Comparison of ENCODE assay signal across 12 cellular contexts in the genomic region with DNA sequence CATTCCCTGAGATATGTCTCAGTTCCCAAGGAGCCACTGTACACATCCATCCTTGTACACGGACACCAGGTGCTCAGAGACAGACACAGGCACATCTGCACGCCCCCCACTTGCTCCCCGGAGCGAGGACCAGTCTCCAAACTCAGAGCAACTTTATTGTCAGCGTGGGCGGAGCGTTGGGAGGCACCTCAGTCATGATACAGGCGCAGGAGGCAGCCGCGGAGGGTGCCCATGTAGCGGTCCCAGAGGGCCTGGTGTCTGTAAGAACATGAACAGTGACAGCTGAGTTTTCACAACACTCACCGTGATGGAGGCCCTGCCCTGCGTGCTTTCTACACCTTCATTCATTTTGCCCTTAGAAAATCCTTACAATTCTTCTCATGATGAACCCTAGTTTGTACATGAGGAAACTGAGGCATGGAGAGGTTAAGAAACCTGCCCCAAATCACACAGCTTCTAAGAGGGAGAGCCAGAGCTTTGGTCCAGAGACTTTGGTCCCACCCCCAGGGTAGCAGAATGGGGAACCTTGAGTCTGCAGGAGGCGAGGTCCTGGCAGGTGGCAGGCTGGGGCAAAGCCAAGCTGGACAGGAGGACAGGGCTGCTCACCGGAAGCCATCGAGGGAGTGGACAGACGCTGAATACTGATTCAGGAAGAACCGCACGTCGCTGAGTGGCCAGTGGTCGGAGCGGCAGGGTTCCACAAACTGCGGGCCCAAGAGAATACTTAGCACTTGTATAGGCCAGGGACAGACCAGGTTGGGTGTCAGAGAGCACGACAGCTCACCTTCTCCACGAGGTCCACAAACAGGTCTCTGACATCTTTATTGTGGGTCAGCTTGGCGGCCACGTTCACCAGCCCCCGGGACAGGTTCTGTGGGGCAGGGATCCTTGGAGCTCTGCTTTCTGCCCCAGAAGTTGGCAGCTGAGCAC. TPM values are rescaled to one million over a fixed set of nuclear protein-coding genes. Genes with fewer than 3 reads are reported as not detected.
DNase-seq lines count a peak whose midpoint lies in the region; ATAC-seq and TF ChIP-seq lines count a peak whose summit lies in the region.
"Had no signal": no experiment of that assay in that cellular context is flagged by ENCODE, and none has a peak within 500 bp of the region (broad histone marks: within the 10 kb centered on the region; RNA-seq: fewer than 3 reads in every experiment).

No MANE protein-coding gene starts in this region.

- ATAC-seq in activated B cell treated with CpG ODN at 0.5 μM for 24 hours (ENCODE audit: low read depth): no peak
- ATAC-seq in GM21723 (IDR thresholded peaks at IDR 0.05; ENCODE audit: unreplicated experiment): no peak

- no TSS peak for BruUV-seq in A673 (replicated peaks; lab: Mats Ljungman, UMichigan)

- peaks cover 29% of the 10 kb centered on the region for H3K36me3 Mint-ChIP-seq in activated naive CD4-positive, alpha-beta T cell treated with anti-CD3 and anti-CD28 coated beads for 36 hours (ENCODE audit: low read depth)
- H3K36me3 Mint-ChIP-seq in activated B cell treated with CpG ODN at 0.5 μM for 24 hours (ENCODE audit: low read depth): peaks cover 49% of the 10 kb centered on the region

- H3K4me3 Mint-ChIP-seq in activated naive CD4-positive, alpha-beta T cell treated with anti-CD3 and anti-CD28 coated beads for 36 hours: no peak overlapping the region
- H3K4me3 Mint-ChIP-seq in activated B cell treated with CpG ODN at 0.5 μM for 24 hours: no peak overlapping the region
- H3K4me3 Mint-ChIP-seq: dendritic cell treated with granulocyte-macrophage colony-stimulating factor and Interleukin-4, amounts not matched to agents 40 ng/mL and 50 ng/mL, for 4 days had no signal

- no peaks in the 10 kb centered on the region for H3K9me3 ChIP-seq in stomach smooth muscle (ENCODE audit: control insufficient read depth in 2 of 2, low read length in 2 of 2)
- H3K9me3 ChIP-seq in A673 (ENCODE audit: low read depth, low read length, poor library complexity, severe bottlenecking): no peaks in the 10 kb centered on the region
- no peaks in the 10 kb centered on the region for H3K9me3 ChIP-seq in colonic mucosa
- H3K9me3 ChIP-seq: tibial artery had no signal

- H3K27me3 Mint-ChIP-seq in activated naive CD4-positive, alpha-beta T cell treated with anti-CD3 and anti-CD28 coated beads for 36 hours (ENCODE audit: low read depth): no peaks in the 10 kb centered on the region
- H3K27me3 Mint-ChIP-seq in activated B cell treated with CpG ODN at 0.5 μM for 24 hours: no peaks in the 10 kb centered on the region

- H3K27me3 ChIP-seq in layer of hippocampus (ENCODE audit: control insufficient read depth, insufficient read depth, low read length): no peaks in the 10 kb centered on the region
- H3K27me3 ChIP-seq in stomach smooth muscle (ENCODE audit: control insufficient read depth in 1 of 2, insufficient read depth in 2 of 2, low read length in 2 of 2): no peaks in the 10 kb centered on the region
- no peaks in the 10 kb centered on the region for H3K27me3 ChIP-seq in A673 (replicated peaks; ENCODE audit: insufficient read depth, low read depth, low read length, poor library complexity)
- H3K27me3 ChIP-seq in colonic mucosa: no peaks in the 10 kb centered on the region
- H3K27me3 ChIP-seq: tibial artery had no signal

- H3K4me1 ChIP-seq in stomach smooth muscle (ENCODE audit: control insufficient read depth, insufficient read depth, low read length) (peaks cover 35% of the 10 kb centered on the region), A673 (ENCODE audit: insufficient read depth, low read length, poor library complexity, severe bottlenecking) (peaks cover 8% of the 10 kb centered on the region), colonic mucosa (peaks cover 5% of the 10 kb centered on the region)

- intact Hi-C loops in activated naive CD4-positive, alpha-beta T cell treated with anti-CD3 and anti-CD28 coated beads for 36 hours (cut with micrococcal nuclease): loop anchor here (1.0 to 2.0 kb wide), 2 partner anchors 27 to 105 kb away; no protein-coding TSS in a partner anchor
- intact Hi-C loops in activated B cell treated with CpG ODN at 0.5 μM for 24 hours (cut with micrococcal nuclease): loop anchor here (1.0 to 10.0 kb wide), 4 partner anchors 24 to 251 kb away; a partner anchor contains a TSS
- intact Hi-C loops in A673 (cut with micrococcal nuclease; ENCODE audit: unreplicated experiment): loop anchor here (1.0 kb wide), 1 partner anchor 105 kb away; no protein-coding TSS in a partner anchor
- intact Hi-C loops in colonic mucosa (cut with DNase I): no loop called here

- POLR2A ChIA-PET in activated B cell treated with CpG ODN at 0.5 μM for 24 hours (lab: Charles Lee) (interaction anchor here (0.6 to 11.8 kb wide), 18 partner anchors 10 to 243 kb away, joined by 3 to 340 read pairs (median 6); a partner anchor contains a TSS), A673 (lab: Charles Lee; ENCODE audit: low non-redundant PET) (interaction anchor here (0.9 kb wide), 1 partner anchor 18 kb away, joined by 13 read pairs; no protein-coding TSS in a partner anchor)

- no peak for DNase-seq in activated naive CD4-positive, alpha-beta T cell treated with anti-CD3 and anti-CD28 coated beads for 36 hours
- no peak for DNase-seq in activated naive CD4-positive, alpha-beta T cell treated with anti-CD3 and anti-CD28 coated beads, Interleukin-2, amount 50 U/mL, for 16 hours
- DNase-seq in activated B cell treated with CpG ODN at 0.5 μM for 24 hours: no peak
- no peak for DNase-seq in A673 (ENCODE audit: low spot score)
- DNase-seq in colonic mucosa: no peak
- DNase-seq: amniotic stem cell had no signal

- H3K4me1 Mint-ChIP-seq in activated naive CD4-positive, alpha-beta T cell treated with anti-CD3 and anti-CD28 coated beads for 36 hours (ENCODE audit: low read depth): peaks cover 63% of the 10 kb centered on the region
- peaks cover 53% of the 10 kb centered on the region for H3K4me1 Mint-ChIP-seq in activated B cell treated with CpG ODN at 0.5 μM for 24 hours

- peaks cover 21 to 22% of the 10 kb centered on the region in 2 donors for H3K36me3 ChIP-seq in stomach smooth muscle (ENCODE audit: control insufficient read depth in 2 of 2, insufficient read depth in 2 of 2, low read length in 2 of 2)
- peaks cover 48% of the 10 kb centered on the region for H3K36me3 ChIP-seq in A673 (ENCODE audit: insufficient read depth, low read length, poor library complexity, severe bottlenecking)
- peaks cover 7% of the 10 kb centered on the region for H3K36me3 ChIP-seq in colonic mucosa

- peak overlapping the region in 1 of 2 donors; percentile 35 for H3K4me3 ChIP-seq in stomach smooth muscle (ENCODE audit: low read length in 2 of 2)
- H3K4me3 ChIP-seq in A673 (ENCODE audit: low read depth, low read length, poor library complexity, severe bottlenecking): no peak overlapping the region
- no peak overlapping the region for H3K4me3 ChIP-seq in colonic mucosa
- H3K4me3 ChIP-seq: tibial artery had no signal

- H3K27ac Mint-ChIP-seq in activated naive CD4-positive, alpha-beta T cell treated with anti-CD3 and anti-CD28 coated beads for 36 hours: peak overlapping the region; percentile 80
- peak overlapping the region; percentile 69 for H3K27ac Mint-ChIP-seq in activated B cell treated with CpG ODN at 0.5 μM for 24 hours
- H3K27ac Mint-ChIP-seq: dendritic cell treated with granulocyte-macrophage colony-stimulating factor and Interleukin-4, amounts not matched to agents 40 ng/mL and 50 ng/mL, for 4 days had no signal

- H3K27ac ChIP-seq in layer of hippocampus (ENCODE audit: low read depth, low read length) (peak overlapping the region; percentile 52), stomach smooth muscle (ENCODE audit: low read length) (peak overlapping the region; percentile 11), A673 (ENCODE audit: low read depth, low read length, poor library complexity, severe bottlenecking) (no peak overlapping the region), colonic mucosa (no peak overlapping the region)

- CTCF ChIA-PET in activated naive CD4-positive, alpha-beta T cell treated with anti-CD3 and anti-CD28 coated beads for 36 hours (lab: Charles Lee): interaction anchor here (0.6 to 14.7 kb wide), 43 partner anchors 10 to 1101 kb away, joined by 3 to 178 read pairs (median 5); a partner anchor contains a TSS
- CTCF ChIA-PET in activated B cell treated with CpG ODN at 0.5 μM for 24 hours (lab: Charles Lee) (interaction anchor here (0.6 to 4.0 kb wide), 38 partner anchors 8 to 342 kb away, joined by 3 to 67 read pairs (median 6); a partner anchor contains a TSS), A673 (lab: Charles Lee) (interaction anchor here (0.6 to 2.3 kb wide), 10 partner anchors 10 to 946 kb away, joined by 3 to 16 read pairs (median 6); a partner anchor contains a TSS)

- TF ChIP-seq CTCF in activated B cell treated with CpG ODN at 0.5 μM for 24 hours (IDR thresholded peaks at IDR 0.05) (no peak), A673 (conservative IDR thresholded peaks at IDR 0.05; ENCODE audit: low read depth, low read length) (no peak), colonic mucosa (IDR thresholded peaks at IDR 0.05) (no peak)

- no peaks in the 10 kb centered on the region for H3K9me3 Mint-ChIP-seq in activated naive CD4-positive, alpha-beta T cell treated with anti-CD3 and anti-CD28 coated beads for 36 hours
- no peaks in the 10 kb centered on the region for H3K9me3 Mint-ChIP-seq in activated B cell treated with CpG ODN at 0.5 μM for 24 hours
- H3K9me3 Mint-ChIP-seq: dendritic cell treated with granulocyte-macrophage colony-stimulating factor and Interleukin-4, amounts not matched to agents 40 ng/mL and 50 ng/mL, for 4 days had no signal

- no peak overlapping the region for H3K9ac ChIP-seq in stomach smooth muscle (ENCODE audit: low read length in 2 of 2)
- no peak overlapping the region for H3K9ac ChIP-seq in colonic mucosa (ENCODE audit: low read depth in 2 of 2, low read length in 2 of 2)

RNA-seq across cellular contexts. Expression of a gene that starts 4.2 kb away (rescaled TPM):
- 10 to 100 TPM; 83.1 to 86.6 TPM for total RNA-seq in activated naive CD4-positive, alpha-beta T cell treated with anti-CD3 and anti-CD28 coated beads for 36 hours
- total RNA-seq in activated B cell treated with CpG ODN at 0.5 μM for 24 hours: 74.5 and 76.5 TPM in 2 replicates
- total RNA-seq in A673 (2021): 98.5 and 116 TPM in 2 replicates
- total RNA-seq in colonic mucosa: 10 to 100 TPM; 41.9 to 53.5 TPM

RNA-seq across cellular contexts. Expression of a gene that starts 4.4 kb away (rescaled TPM):
- under 1 TPM; 0.91 to 0.95 TPM for total RNA-seq in activated naive CD4-positive, alpha-beta T cell treated with anti-CD3 and anti-CD28 coated beads for 36 hours
- 0.59 and 0.93 TPM in 2 replicates for total RNA-seq in activated B cell treated with CpG ODN at 0.5 μM for 24 hours
- total RNA-seq in A673 (2021): not detected in 2 replicates
- 1 to 10 TPM; 1.2 TPM for total RNA-seq in colonic mucosa
- total RNA-seq: NCI-H460 had no signal

RNA-seq across cellular contexts. Expression of a gene that starts 6.4 kb away (rescaled TPM):
- 10 to 100 TPM; 27.6 to 29.0 TPM for total RNA-seq in activated naive CD4-positive, alpha-beta T cell treated with anti-CD3 and anti-CD28 coated beads for 36 hours
- total RNA-seq in activated B cell treated with CpG ODN at 0.5 μM for 24 hours: 21.6 and 23.4 TPM in 2 replicates
- 32.3 and 32.9 TPM in 2 replicates for total RNA-seq in A673 (2021)
- total RNA-seq in colonic mucosa: 10 to 100 TPM; 11.2 to 16.3 TPM

RNA-seq across cellular contexts. Expression of a gene that starts 11.5 kb away (rescaled TPM):
- total RNA-seq in activated naive CD4-positive, alpha-beta T cell treated with anti-CD3 and anti-CD28 coated beads for 36 hours: 10 to 100 TPM; 10.1 to 11.5 TPM
- total RNA-seq in activated B cell treated with CpG ODN at 0.5 μM for 24 hours (3.8 and 6.3 TPM in 2 replicates), A673 (2021) (31.2 and 37.6 TPM in 2 replicates), colonic mucosa (10 to 100 TPM in 1 of 2 donors, 1 to 10 TPM in 1; 9.6 to 22.5 TPM)

RNA-seq across cellular contexts. Expression of a gene that starts 16.1 kb away (rescaled TPM):
- 1 to 10 TPM; 8.2 TPM for total RNA-seq in activated naive CD4-positive, alpha-beta T cell treated with anti-CD3 and anti-CD28 coated beads for 36 hours
- total RNA-seq in activated B cell treated with CpG ODN at 0.5 μM for 24 hours: 1.0 and 1.4 TPM in 2 replicates
- total RNA-seq in A673 (2021): 12.6 and 29.0 TPM in 2 replicates
- total RNA-seq in colonic mucosa: 1 to 10 TPM in 1 of 2 donors, under 1 TPM in 1; 0.84 to 4.2 TPM

Comparison
In these comparisons a context has a peak if more than half of its experiments do, and no peak if none do; other contexts are left out.
1. H3K27ac ChIP-seq: peak in layer of hippocampus (single experiment) and stomach smooth muscle (single experiment); none in A673 (single experiment) and colonic mucosa (single experiment).